8 cellular contexts compared by ENCODE assay signal in the genomic region with DNA sequence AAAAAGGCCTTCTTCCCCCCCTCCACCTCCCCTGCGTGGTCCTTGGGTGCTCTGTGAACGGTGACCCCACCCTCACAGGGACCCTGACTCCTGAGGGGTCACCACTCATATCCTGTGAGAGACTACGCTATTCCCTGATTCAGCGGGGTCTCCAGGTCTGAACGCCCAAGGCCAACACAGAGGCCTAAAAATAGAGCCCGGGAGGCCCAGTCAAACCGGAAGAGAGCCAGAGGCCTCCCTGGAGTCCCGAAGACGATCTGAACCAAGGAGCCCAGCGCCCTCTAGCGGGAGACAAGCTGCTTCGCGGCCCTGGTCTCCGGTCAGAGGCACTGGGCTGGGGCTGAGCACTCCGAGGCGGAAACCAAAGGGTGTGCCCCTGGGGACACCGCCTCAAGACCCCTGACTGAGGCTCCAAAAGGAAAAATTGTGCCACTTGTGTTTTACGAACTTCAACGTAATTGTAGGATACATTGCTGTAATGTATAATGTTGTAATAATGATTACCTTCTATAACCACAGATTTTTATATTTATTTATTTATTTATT. TPM values are rescaled to one million over a fixed set of nuclear protein-coding genes. Genes with fewer than 3 reads are reported as not detected.
DNase-seq lines count a peak whose midpoint lies in the region; ATAC-seq and TF ChIP-seq lines count a peak whose summit lies in the region.

No MANE protein-coding gene starts in this region.

- no peaks in the 10 kb centered on the region for H3K36me3 ChIP-seq in GM06990 (ENCODE audit: control insufficient read depth, insufficient read depth, low read length)

- no peaks in the 10 kb centered on the region for H3K27me3 ChIP-seq in GM06990 (replicated peaks; ENCODE audit: control insufficient read depth, insufficient read depth, low read length)

- DNase-seq in GM06990 (ENCODE audit: extremely low read depth, insufficient read length) (peak; percentile 86), MV-4-11 (lab: John Stamatoyannopoulos, UW) (peak; percentile 92), SIG-M5 treated with dmso at 0.1 percent for 504 hours (lab: John Stamatoyannopoulos, UW; ENCODE audit: unreplicated experiment) (peak; percentile 95), activated gamma-delta T cell treated with Interleukin-2 at 50 U/mL for 16 hours (peak; percentile 96), germinal center (ENCODE audit: low spot score) (peak; percentile 94), omental fat pad (ENCODE audit: low spot score) (peak; percentile 93), superior temporal gyrus (ENCODE audit: extremely low spot score) (peak; percentile 99)

- 0 out of 2 replicates have a peak overlapping the region, but pooled peaks have one; percentile 14 for H3K4me3 ChIP-seq in GM06990 (replicated peaks; ENCODE audit: low read depth, low read length)

- ATAC-seq in HG02588 (IDR thresholded peaks at IDR 0.05; ENCODE audit: unreplicated experiment) (peak; percentile 93), omental fat pad (ENCODE audit: low FRiP score) (peak; percentile 96)

- TF ChIP-seq CTCF in GM06990 (IDR thresholded peaks at IDR 0.05; ENCODE audit: insufficient read depth, low read length, poor library complexity, severe bottlenecking) (peak; percentile 93), omental fat pad (IDR thresholded peaks at IDR 0.05) (peak in 2 of 3 donors; percentile 66 to 95)

RNA-seq across cellular contexts. Expression of a gene that starts 42.4 kb away (rescaled TPM):
- 10 to 100 TPM; 25.5 to 34.3 (median 30.2) TPM for total RNA-seq in omental fat pad

Comparison
In these comparisons a context has a peak if more than half of its experiments do, and no peak if none do; other contexts are left out.
1. Peak in every context shown above with its lines: DNase-seq, ATAC-seq and H3K4me3 ChIP-seq.